Comparison of ENCODE assay signal across 1 cellular context in the genomic region with DNA sequence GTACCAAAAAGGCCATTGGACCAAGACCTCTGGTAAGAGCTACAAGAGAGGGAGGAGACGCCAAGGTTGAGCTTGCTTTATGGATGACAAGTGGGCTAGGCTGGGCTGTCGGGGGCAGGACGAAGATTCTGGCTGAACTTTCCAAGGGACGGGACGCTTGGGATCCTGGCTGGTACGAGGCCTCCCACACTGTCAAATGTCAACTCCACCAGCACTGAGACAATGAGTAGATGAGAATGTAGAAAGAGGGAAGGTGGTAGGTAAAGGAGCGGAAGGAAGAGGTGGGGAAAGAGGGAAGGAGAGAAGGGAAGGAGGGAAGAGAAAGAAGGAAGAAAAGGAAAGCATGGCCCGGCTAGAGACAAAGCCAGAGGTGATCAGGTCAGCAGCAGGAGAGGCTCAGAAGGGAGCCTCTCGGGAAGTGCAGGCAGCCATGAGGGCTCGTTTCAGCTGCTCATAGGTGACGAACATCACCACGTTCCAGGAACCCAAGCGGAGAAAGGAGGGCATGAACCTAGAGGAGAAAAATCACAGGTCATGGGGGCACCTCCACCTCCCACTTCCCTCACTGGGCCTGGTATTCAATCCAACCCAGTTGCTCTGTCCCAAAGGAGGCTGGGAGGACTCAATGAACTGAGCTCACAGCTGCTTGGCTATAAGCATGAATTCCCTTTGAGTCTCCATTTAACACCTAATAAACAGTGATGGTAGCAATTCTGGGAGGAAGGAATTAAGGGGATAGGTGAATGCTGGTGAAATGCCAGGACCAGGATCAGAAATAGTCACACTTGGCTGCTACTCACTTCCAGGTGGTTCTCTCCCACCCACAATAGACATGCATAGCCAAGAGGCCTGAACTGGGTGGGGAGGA.
TF ChIP-seq lines count a peak whose summit lies in the region.

No MANE protein-coding gene starts in this region.

TF ChIP-seq in endothelial cell of umbilical vein, 7 proteins besides CTCF, POLR2A, EP300 and RAD21:
- no peak for TF ChIP-seq MYC (IDR thresholded peaks at IDR 0.05; ENCODE audit: low read depth, low read length)
- no peak for TF ChIP-seq JUN (IDR thresholded peaks at IDR 0.05; ENCODE audit: borderline replicate concordance, insufficient read depth, insufficient read length, low read depth)
- TF ChIP-seq POLR2AphosphoS5 (IDR thresholded peaks at IDR 0.05; ENCODE audit: insufficient read depth, low read depth, low read length) = no peak
- TF ChIP-seq FOS (IDR thresholded peaks at IDR 0.05; ENCODE audit: borderline replicate concordance, insufficient read depth, low read length) = no peak
- no peak for TF ChIP-seq GATA2 (IDR thresholded peaks at IDR 0.05; ENCODE audit: insufficient read depth, insufficient read length, low read depth, low read length)
- no peak for TF ChIP-seq EZH2 (IDR thresholded peaks at IDR 0.05; ENCODE audit: borderline replicate concordance, low read depth, low read length, severe bottlenecking)
- TF ChIP-seq, protein P1, sequence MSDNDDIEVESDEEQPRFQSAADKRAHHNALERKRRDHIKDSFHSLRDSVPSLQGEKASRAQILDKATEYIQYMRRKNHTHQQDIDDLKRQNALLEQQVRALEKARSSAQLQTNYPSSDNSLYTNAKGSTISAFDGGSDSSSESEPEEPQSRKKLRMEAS (IDR thresholded peaks at IDR 0.05; ENCODE audit: insufficient read depth, insufficient read length) = no peak
